ENCODE assay signal across 20 cellular contexts in the genomic region with DNA sequence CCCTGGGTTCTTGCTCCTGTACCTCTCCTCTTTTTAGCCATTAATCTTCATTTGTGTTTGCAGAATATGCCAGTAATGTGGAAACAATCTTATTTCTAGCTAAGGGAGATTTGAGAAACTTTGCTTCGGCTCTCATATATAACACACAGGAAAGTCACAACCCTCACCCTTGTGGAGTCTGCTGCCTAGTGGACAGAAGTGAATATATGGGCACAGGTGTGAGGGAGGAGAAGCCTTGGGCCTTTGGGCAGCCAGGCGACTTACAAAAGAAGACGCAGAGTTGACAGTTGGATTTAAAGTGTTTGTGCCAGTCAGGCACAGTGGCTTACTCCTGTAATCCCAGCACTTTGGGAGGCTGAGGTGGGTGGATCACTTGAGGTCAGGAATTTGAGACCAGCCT.
DNase-seq lines count a peak whose midpoint lies in the region; ATAC-seq, FAIRE-seq and TF ChIP-seq lines count a peak whose summit lies in the region.
"Had no signal": no experiment of that assay in that cellular context is flagged by ENCODE, and none has a peak within 500 bp of the region (broad histone marks: within the 10 kb centered on the region; RNA-seq: fewer than 3 reads in every experiment).

No MANE protein-coding gene starts in this region.

- SMC1A ChIA-PET in GM12878 (lab: Charles Lee; ENCODE audit: uncharacterized antibody, unreplicated experiment), result interaction anchor here (1.1 kb wide), 1 partner anchor 183 kb away, joined by 3 read pairs; no protein-coding TSS in a partner anchor

- no peaks in the 10 kb centered on the region for H3K79me2 ChIP-seq in Loucy (ENCODE audit: insufficient read depth, low read length)
- H3K79me2 ChIP-seq in GM12878 (ENCODE audit: control insufficient read depth, insufficient read depth, low read length), result no peaks in the 10 kb centered on the region
- H3K79me2 ChIP-seq in hepatocyte, result no peaks in the 10 kb centered on the region

- in situ Hi-C loops in GM12878 (cut with MboI), result no loop called here

- no peaks in the 10 kb centered on the region for H3K27me3 Mint-ChIP-seq in activated T-cell treated with anti-CD3 and anti-CD28 coated beads, Interleukin-2, amount 50 U/mL, for 24 hours
- H3K27me3 Mint-ChIP-seq: activated CD4-positive, alpha-beta memory T cell treated with anti-CD3 and anti-CD28 coated beads for 36 hours; activated naive CD8-positive, alpha-beta T cell treated with anti-CD3 and anti-CD28 coated beads for 36 hours had no signal

- no peak overlapping the region for H3K4me3 ChIP-seq in GM12864 (ENCODE audit: low read depth, low read length)
- H3K4me3 ChIP-seq in Loucy (ENCODE audit: low read length, poor library complexity, severe bottlenecking), result no peak overlapping the region
- H3K4me3 ChIP-seq in GM12878, result no peak overlapping the region
- no peak overlapping the region for H3K4me3 ChIP-seq in mucosa of descending colon
- H3K4me3 ChIP-seq in hepatocyte, result no peak overlapping the region
- H3K4me3 ChIP-seq: breast epithelium, ovary, SJSA1 had no signal

- 0 out of 2 replicates have a peak overlapping the region, but pooled peaks have one; percentile 74 for H3K27ac ChIP-seq in GM12878 (ENCODE audit: control insufficient read depth, insufficient read depth)
- H3K27ac ChIP-seq in hepatocyte, result no peak overlapping the region
- H3K27ac ChIP-seq: breast epithelium, ovary, SJSA1 had no signal

- ATAC-seq in GM12878, result peak; percentile 44
- ATAC-seq in mucosa of descending colon, result peak; percentile 39

- DNase-seq in GM12864 (ENCODE audit: low read depth), result no peak
- DNase-seq in GM12878 (ENCODE audit: low read depth, low spot score), result no peak
- DNase-seq in mucosa of descending colon, result no peak
- no peak for DNase-seq in hepatocyte (ENCODE audit: low spot score)
- DNase-seq in T-helper 9 cell, result no peak
- no peak for DNase-seq in activated T-cell treated with anti-CD3 and anti-CD28 coated beads, Interleukin-2, amount 50 U/mL, for 24 hours
- DNase-seq: activated CD4-positive, alpha-beta memory T cell treated with anti-CD3 and anti-CD28 coated beads for 36 hours; activated naive CD8-positive, alpha-beta T cell treated with anti-CD3 and anti-CD28 coated beads for 36 hours; activated T-cell treated with anti-CD3 and anti-CD28 coated beads, Interleukin-2, amount 50 U/mL, for 48 hours; Calu3; KBM-7; kidney; NCI-H1417 treated with DMSO at 0.1 percent for 48 hours; ovary; stimulated activated CD4-positive, alpha-beta T cell treated with anti-CD3 and anti-CD28 coated beads, Interleukin-4, amount 100 ng/mL, for 24 hours; stimulated activated CD8-positive, alpha-beta memory T cell treated with anti-CD3 and anti-CD28 coated beads, Interleukin-4, amount 100 ng/mL, for 48 hours had no signal

- H3F3A ChIP-seq in Loucy (ENCODE audit: low read depth), result no peaks in the 10 kb centered on the region

- TF ChIP-seq POLR2A in GM12878 (IDR thresholded peaks at IDR 0.05; ENCODE audit: low read depth, low read length), result no peak

- H3K4me1 ChIP-seq in Loucy (ENCODE audit: insufficient read depth, low read length, poor library complexity, severe bottlenecking) (peaks cover 12% of the 10 kb centered on the region), GM12878 (ENCODE audit: control insufficient read depth, insufficient read depth, low read length) (peaks cover 18% of the 10 kb centered on the region), mucosa of descending colon (ENCODE audit: low read depth) (no peaks in the 10 kb centered on the region), hepatocyte (ENCODE audit: insufficient read depth) (no peaks in the 10 kb centered on the region)
- H3K4me1 ChIP-seq: breast epithelium, SJSA1 had no signal

- no peak overlapping the region for H3K27ac Mint-ChIP-seq in activated T-cell treated with anti-CD3 and anti-CD28 coated beads, Interleukin-2, amount 50 U/mL, for 24 hours
- H3K27ac Mint-ChIP-seq: activated CD4-positive, alpha-beta memory T cell treated with anti-CD3 and anti-CD28 coated beads for 36 hours; activated naive CD8-positive, alpha-beta T cell treated with anti-CD3 and anti-CD28 coated beads for 36 hours had no signal

- H4K20me1 ChIP-seq in Loucy (ENCODE audit: insufficient read depth, low read length, poor library complexity, severe bottlenecking), result no peaks in the 10 kb centered on the region
- no peaks in the 10 kb centered on the region for H4K20me1 ChIP-seq in GM12878 (ENCODE audit: control insufficient read depth, insufficient read depth)
- H4K20me1 ChIP-seq in hepatocyte (ENCODE audit: insufficient read depth, poor library complexity, severe bottlenecking), result no peaks in the 10 kb centered on the region

- TF ChIP-seq CTCF in GM12864 (IDR thresholded peaks at IDR 0.05; ENCODE audit: low read depth, low read length, missing control alignments) (peak; percentile 30), Loucy (conservative IDR thresholded peaks at IDR 0.05; ENCODE audit: low read length) (peak; percentile 42), GM12878 (IDR thresholded peaks at IDR 0.05 in 2 of 3, conservative IDR thresholded peaks at IDR 0.05 in 1 of 3; ENCODE audit: control insufficient read depth in 2 of 3, extremely low read depth in 1 of 3, insufficient read depth in 1 of 3, low read depth in 3 of 3, low read length in 3 of 3) (peak; percentile 7 to 27 (median 27); a peak in 4 of 6 replicates), mucosa of descending colon (IDR thresholded peaks at IDR 0.05) (no peak), hepatocyte (IDR thresholded peaks at IDR 0.05; ENCODE audit: poor library complexity) (no peak)

- H3K4me3 Mint-ChIP-seq in activated T-cell treated with anti-CD3 and anti-CD28 coated beads, Interleukin-2, amount 50 U/mL, for 24 hours, result no peak overlapping the region
- H3K4me3 Mint-ChIP-seq: activated CD4-positive, alpha-beta memory T cell treated with anti-CD3 and anti-CD28 coated beads for 36 hours; activated naive CD8-positive, alpha-beta T cell treated with anti-CD3 and anti-CD28 coated beads for 36 hours had no signal

- intact Hi-C loops in GM12878 (cut with micrococcal nuclease; ENCODE audit: unreplicated experiment) (loop anchor here (2.0 to 5.0 kb wide), 2 partner anchors 18 to 68 kb away; no protein-coding TSS in a partner anchor), mucosa of descending colon (cut with DNase I, micrococcal nuclease) (no loop called here)

- RAD21 ChIA-PET in GM12878 (lab: Charles Lee; ENCODE audit: unreplicated experiment), result interaction anchor here (1.3 to 1.4 kb wide), 2 partner anchors 19 to 327 kb away, joined by 3 to 5 read pairs; no protein-coding TSS in a partner anchor

- TF ChIP-seq EP300 in GM12878 (IDR thresholded peaks at IDR 0.05; ENCODE audit: borderline replicate concordance in 1 of 2, control insufficient read depth in 1 of 2, low read depth in 2 of 2, low read length in 2 of 2), result no peak

- no peak for FAIRE-seq in GM12878 (lab: Jason Lieb, UNC)
- FAIRE-seq: kidney, TTC549 had no signal

- peaks cover 6% of the 10 kb centered on the region for H3K9me3 Mint-ChIP-seq in activated T-cell treated with anti-CD3 and anti-CD28 coated beads, Interleukin-2, amount 50 U/mL, for 24 hours

- H2AFZ ChIP-seq in Loucy (ENCODE audit: low read length) (no peak overlapping the region), GM12878 (ENCODE audit: control insufficient read depth, low read depth, low read length) (no peak overlapping the region; the same call in 1 of the 2 replicates), hepatocyte (no peak overlapping the region)

- TF ChIP-seq RAD21 in GM12878 (IDR thresholded peaks at IDR 0.05; ENCODE audit: insufficient read depth, low read depth, low read length), result peak; percentile 50

- WGBS in GM12878 (ENCODE audit: insufficient coverage, insufficient replicate concordance, low lambda C conversion rate, missing lambda C conversion rate), result 64% methylated on average over 3 of the region's 3 CpGs
- WGBS in hepatocyte (ENCODE audit: low lambda C conversion rate, missing lambda C conversion rate), result 89% methylated on average over 3 of the region's 3 CpGs

- H3K9me3 ChIP-seq in Loucy (ENCODE audit: insufficient read depth, low read depth, low read length), result 0 out of 2 replicates have a peak, but pooled peaks cover 3% of the 10 kb centered on the region
- H3K9me3 ChIP-seq in GM12878 (replicated peaks; ENCODE audit: control insufficient read depth, insufficient read depth, low read length), result peaks cover 5% of the 10 kb centered on the region; the same call in 2 of the 3 replicates
- no peaks in the 10 kb centered on the region for H3K9me3 ChIP-seq in mucosa of descending colon
- no peaks in the 10 kb centered on the region for H3K9me3 ChIP-seq in hepatocyte (ENCODE audit: low read depth)
- H3K9me3 ChIP-seq: ovary, SJSA1 had no signal

- H3K9me2 ChIP-seq in Loucy (replicated peaks; ENCODE audit: low read depth, low read length) (no peaks in the 10 kb centered on the region), hepatocyte (replicated peaks; ENCODE audit: insufficient read depth) (no peaks in the 10 kb centered on the region)

- no peaks in the 10 kb centered on the region for H3K27me3 ChIP-seq in Loucy (ENCODE audit: insufficient read depth, low read length, poor library complexity, severe bottlenecking)
- H3K27me3 ChIP-seq in GM12878 (replicated peaks in 1 of 2; ENCODE audit: control insufficient read depth in 2 of 2, insufficient read depth in 2 of 2, low read length in 1 of 2), result no peaks in the 10 kb centered on the region
- no peaks in the 10 kb centered on the region for H3K27me3 ChIP-seq in hepatocyte
- H3K27me3 ChIP-seq: breast epithelium, ovary, SJSA1 had no signal

- H3K4me2 ChIP-seq in Loucy (ENCODE audit: low read depth, low read length, poor library complexity, severe bottlenecking), result no peak overlapping the region
- H3K4me2 ChIP-seq in GM12878 (ENCODE audit: control insufficient read depth, insufficient read depth), result peak overlapping the region; percentile 63
- H3K4me2 ChIP-seq in hepatocyte, result no peak overlapping the region

- H3K36me3 ChIP-seq in Loucy (ENCODE audit: insufficient read depth, low read length), result no peaks in the 10 kb centered on the region
- no peaks in the 10 kb centered on the region for H3K36me3 ChIP-seq in GM12878 (ENCODE audit: control insufficient read depth in 2 of 2, insufficient read depth in 2 of 2, low read length in 1 of 2)
- H3K36me3 ChIP-seq in mucosa of descending colon (ENCODE audit: low read depth), result no peaks in the 10 kb centered on the region
- H3K36me3 ChIP-seq in hepatocyte (replicated peaks; ENCODE audit: insufficient read depth, low read depth), result no peaks in the 10 kb centered on the region
- H3K36me3 ChIP-seq: breast epithelium, ovary, SJSA1 had no signal

- H3K9ac ChIP-seq in Loucy (ENCODE audit: low read depth, low read length, poor library complexity, severe bottlenecking) (no peak overlapping the region), GM12878 (ENCODE audit: control insufficient read depth, insufficient read depth, low read length) (no peak overlapping the region)

- BruUV-seq in GM12878 (replicated peaks; lab: Mats Ljungman, UMichigan), result no TSS peak

- CTCF ChIA-PET in GM12878 (lab: Yijun Ruan, JAX), result interaction anchor here (0.9 to 1.0 kb wide), 2 partner anchors 9 to 327 kb away, joined by 3 read pairs; no protein-coding TSS in a partner anchor

- no peaks in the 10 kb centered on the region for H3K36me3 Mint-ChIP-seq in activated T-cell treated with anti-CD3 and anti-CD28 coated beads, Interleukin-2, amount 50 U/mL, for 24 hours (ENCODE audit: low read depth)
- H3K36me3 Mint-ChIP-seq: activated CD4-positive, alpha-beta memory T cell treated with anti-CD3 and anti-CD28 coated beads for 36 hours had no signal

- POLR2A ChIA-PET in GM12878 (lab: Charles Lee), result no interaction called here

- peaks cover 5% of the 10 kb centered on the region for H3K4me1 Mint-ChIP-seq in activated T-cell treated with anti-CD3 and anti-CD28 coated beads, Interleukin-2, amount 50 U/mL, for 24 hours (ENCODE audit: low read depth)

Comparison
In these comparisons a context has a peak if more than half of its experiments do, and no peak if none do; other contexts are left out.
1. CTCF ChIP-seq: peak in GM12864 (single experiment), Loucy (single experiment) and GM12878 (3 of 3); none in mucosa of descending colon (single experiment) and hepatocyte (single experiment).